1 cellular context compared by ENCODE assay signal in the genomic region with DNA sequence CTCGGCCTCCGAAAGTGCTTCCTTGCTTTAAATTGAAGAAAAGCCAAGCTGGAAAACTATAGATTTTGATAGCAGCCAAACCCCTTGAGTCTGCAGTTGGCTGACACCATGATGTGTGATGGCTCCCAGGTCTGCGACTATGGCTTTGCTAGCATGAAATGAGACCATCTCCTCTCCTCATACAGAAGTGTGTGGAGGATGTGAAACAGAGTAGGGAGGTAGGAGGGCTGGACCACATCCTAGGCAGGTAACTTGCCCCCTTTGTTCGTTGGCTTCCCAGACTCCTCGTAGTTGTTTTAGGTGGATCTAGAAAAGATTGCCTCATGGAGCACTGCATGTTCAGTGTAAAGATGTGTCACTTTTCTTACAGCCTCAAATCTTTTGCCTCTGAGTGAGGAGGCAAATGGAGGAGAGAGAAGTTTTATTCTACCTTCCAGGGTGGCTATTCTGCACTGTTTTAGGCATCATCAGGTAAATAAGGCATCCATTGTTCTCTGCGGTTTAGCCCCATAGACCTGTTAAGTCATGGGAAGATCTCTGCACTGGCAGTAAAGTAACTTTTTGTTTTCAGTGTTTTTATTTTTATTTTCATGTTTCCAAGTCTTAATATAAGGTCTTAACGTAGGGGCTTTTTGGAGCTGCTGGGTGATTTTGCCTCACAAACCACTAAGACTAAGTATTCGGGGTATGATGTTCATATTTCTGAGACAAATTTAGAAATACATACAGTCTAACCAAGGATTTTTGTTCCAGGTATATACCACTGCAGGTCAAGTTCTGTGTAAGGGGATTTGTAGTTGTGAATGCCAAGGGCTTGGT.
TF ChIP-seq lines count a peak whose summit lies in the region.

No MANE protein-coding gene starts in this region.

TF ChIP-seq in HepG2, 621 proteins besides CTCF, POLR2A, EP300 and RAD21:
- TF ChIP-seq ZNF607 (CRISPR knock-in tag; IDR thresholded peaks at IDR 0.05; ENCODE audit: borderline replicate concordance) (no peak), RBM22 (optimal IDR thresholded peaks at IDR 0.05; ENCODE audit: low read length) (peak; percentile 27)
